ENCODE assay signal across 8 cellular contexts in genomic region chr3:48661501-48662139, GRCh38. TPM values are rescaled to one million over a fixed set of nuclear protein-coding genes. Genes with fewer than 3 reads are reported as not detected.
DNase-seq lines count a peak whose midpoint lies in the region; ATAC-seq, FAIRE-seq and TF ChIP-seq lines count a peak whose summit lies in the region.
"Had no signal": no experiment of that assay in that cellular context is flagged by ENCODE, and none has a peak within 500 bp of the region (broad histone marks: within the 10 kb centered on the region; RNA-seq: fewer than 3 reads in every experiment).

No MANE protein-coding gene starts in this region.

- ATAC-seq in activated B cell treated with CpG ODN at 0.5 μM for 24 hours (ENCODE audit: low read depth) (peak; percentile 53), HG03095 (IDR thresholded peaks at IDR 0.05; ENCODE audit: unreplicated experiment) (no peak)
- ATAC-seq: foreskin keratinocyte had no signal

- H3K4me1 Mint-ChIP-seq in activated B cell treated with CpG ODN at 0.5 μM for 24 hours: peaks cover 29% of the 10 kb centered on the region

- no peak overlapping the region for H3K9ac ChIP-seq in kidney (ENCODE audit: low read length in 2 of 2)

- H3K4me3 Mint-ChIP-seq in activated B cell treated with CpG ODN at 0.5 μM for 24 hours: peak overlapping the region; percentile 72

- H3K4me3 ChIP-seq in HFF-Myc (replicated peaks; ENCODE audit: low read depth, low read length) (peak overlapping the region; percentile 32), kidney (ENCODE audit: low read length in 2 of 2) (peak overlapping the region; percentile 8 to 57)

- no peaks in the 10 kb centered on the region for H3K36me3 Mint-ChIP-seq in activated B cell treated with CpG ODN at 0.5 μM for 24 hours (ENCODE audit: low read depth)

- CTCF ChIA-PET in activated B cell treated with CpG ODN at 0.5 μM for 24 hours (lab: Charles Lee): interaction anchor here (0.8 to 1.6 kb wide), 3 partner anchors 22 to 112 kb away, joined by 3 to 4 read pairs (median 3); partner anchors contain the start of gene SLC26A6

- H3K27ac Mint-ChIP-seq in activated B cell treated with CpG ODN at 0.5 μM for 24 hours: no peak overlapping the region

- peaks cover 17% of the 10 kb centered on the region for H3K27me3 Mint-ChIP-seq in activated B cell treated with CpG ODN at 0.5 μM for 24 hours

- POLR2A ChIA-PET in activated B cell treated with CpG ODN at 0.5 μM for 24 hours (lab: Charles Lee): no interaction called here

- no peak for DNase-seq in HFF-Myc (ENCODE audit: extremely low read depth, low read depth)
- peak; percentile 82 for DNase-seq in activated B cell treated with CpG ODN at 0.5 μM for 24 hours
- DNase-seq in central memory CD4-positive, alpha-beta T cell: peak; percentile 66
- peak; percentile 92 for DNase-seq in kidney
- peak; percentile 77 to 82 for DNase-seq in stimulated activated CD4-positive, alpha-beta T cell treated with anti-CD3 and anti-CD28 coated beads, Interleukin-2, amount 100 ng/mL, for 24 hours
- DNase-seq in NCI-H510A treated with DMSO at 0.1 percent for 48 hours (lab: John Stamatoyannopoulos, UW): no peak

- no peaks in the 10 kb centered on the region for H3K9me3 Mint-ChIP-seq in activated B cell treated with CpG ODN at 0.5 μM for 24 hours

- H3K27ac ChIP-seq in kidney (ENCODE audit: low read depth in 2 of 2, low read length in 2 of 2): no peak overlapping the region
- H3K27ac ChIP-seq: foreskin keratinocyte had no signal

- TF ChIP-seq CTCF in HFF-Myc (IDR thresholded peaks at IDR 0.05; ENCODE audit: low read depth, low read length, missing control alignments): no peak
- TF ChIP-seq CTCF in activated B cell treated with CpG ODN at 0.5 μM for 24 hours (IDR thresholded peaks at IDR 0.05): no peak
- TF ChIP-seq CTCF in kidney (IDR thresholded peaks at IDR 0.05; ENCODE audit: borderline replicate concordance, extremely low read depth, insufficient read depth): no peak

- FAIRE-seq in kidney (lab: Jason Lieb, UNC): no peak

- H3K36me3 ChIP-seq in kidney (ENCODE audit: control insufficient read depth in 1 of 2, insufficient read depth in 2 of 2, low read length in 2 of 2): no peaks in the 10 kb centered on the region

- no peaks in the 10 kb centered on the region for H3K9me3 ChIP-seq in kidney (ENCODE audit: control insufficient read depth in 1 of 2, low read length in 2 of 2)

- intact Hi-C loops in activated B cell treated with CpG ODN at 0.5 μM for 24 hours (cut with micrococcal nuclease) (no loop called here), kidney (cut with DNase I) (no loop called here)

- H3K4me1 ChIP-seq in kidney (ENCODE audit: control insufficient read depth in 1 of 2, insufficient read depth in 1 of 2, low read depth in 1 of 2, low read length in 2 of 2): peaks cover 0 to 11% of the 10 kb centered on the region in 2 donors
- H3K4me1 ChIP-seq: foreskin keratinocyte had no signal

RNA-seq across cellular contexts. Expression of gene CELSR3, which starts 1.1 kb away (rescaled TPM):
- total RNA-seq in activated B cell treated with CpG ODN at 0.5 μM for 24 hours: 1.5 and 2.3 TPM in 2 replicates
- total RNA-seq in kidney: 2.0 TPM
- polyA plus RNA-seq in kidney (ENCODE audit: insufficient read depth, low read depth, low replicate concordance): 0.17 TPM

RNA-seq across cellular contexts. Expression of gene NCKIPSD, which starts 24.1 kb away (rescaled TPM):
- total RNA-seq in activated B cell treated with CpG ODN at 0.5 μM for 24 hours (9.2 and 9.7 TPM in 2 replicates), kidney (31.2 TPM)
- polyA plus RNA-seq in kidney (ENCODE audit: insufficient read depth, low read depth, low replicate concordance): 24.0 TPM

RNA-seq across cellular contexts. Expression of gene SLC26A6, which starts 26.4 kb away (rescaled TPM):
- total RNA-seq in activated B cell treated with CpG ODN at 0.5 μM for 24 hours (12.4 and 21.5 TPM in 2 replicates), kidney (15.4 TPM)
- 20.6 TPM for polyA plus RNA-seq in kidney (ENCODE audit: insufficient read depth, low read depth, low replicate concordance)

RNA-seq across cellular contexts. Expression of gene TMEM89, which starts 40.1 kb away (rescaled TPM):
- not detected in 2 replicates for total RNA-seq in activated B cell treated with CpG ODN at 0.5 μM for 24 hours
- not detected for total RNA-seq in kidney
- polyA plus RNA-seq in kidney (ENCODE audit: insufficient read depth, low read depth, low replicate concordance): not detected

RNA-seq across cellular contexts. Expression of gene UQCRC1, which starts 52.2 kb away (rescaled TPM):
- total RNA-seq in activated B cell treated with CpG ODN at 0.5 μM for 24 hours (117 and 118 TPM in 2 replicates), kidney (207 TPM)
- polyA plus RNA-seq in kidney (ENCODE audit: insufficient read depth, low read depth, low replicate concordance): 584 TPM

Comparison
In these comparisons a context has a peak if more than half of its experiments do, and no peak if none do; other contexts are left out.
1. DNase-seq: peak in activated B cell treated with CpG ODN at 0.5 μM for 24 hours (single experiment), central memory CD4-positive, alpha-beta T cell (single experiment), kidney (single experiment) and stimulated activated CD4-positive, alpha-beta T cell treated with anti-CD3 and anti-CD28 coated beads, Interleukin-2, amount 100 ng/mL, for 24 hours (2 of 2); none in HFF-Myc (single experiment) and NCI-H510A treated with DMSO at 0.1 percent for 48 hours (single experiment).